ENCODE assay signal across 8 cellular contexts in genomic region chr6:108782231-108783041, GRCh38.
DNase-seq lines count a peak whose midpoint lies in the region; ATAC-seq and TF ChIP-seq lines count a peak whose summit lies in the region.

No MANE protein-coding gene starts in this region.

- intact Hi-C loops in natural killer cell (cut with micrococcal nuclease), result loop anchor here (1.0 to 5.0 kb wide), 2 partner anchors 240 to 290 kb away; no protein-coding TSS in a partner anchor

- no peaks in the 10 kb centered on the region for H3K36me3 ChIP-seq in HUES6 (ENCODE audit: control insufficient read depth, insufficient read depth, low read length)

- peaks cover 7% of the 10 kb centered on the region for H3K4me1 Mint-ChIP-seq in activated T-helper 17 cell treated with anti-CD3 and anti-CD28 coated beads, Interleukin-2, amount 50 U/mL, for 72 hours
- H3K4me1 Mint-ChIP-seq in natural killer cell, result peaks cover 12 to 17% of the 10 kb centered on the region in 2 donors
- peaks cover 33% of the 10 kb centered on the region for H3K4me1 Mint-ChIP-seq in stimulated activated memory B cell treated with anti-CD40 and anti-IgM and Interleukin-4, amounts not matched to agents 10 μg/mL and 1 μg/mL and 100 μg/mL, for 72 hours

- peak overlapping the region; percentile 13 for H3K27ac Mint-ChIP-seq in activated T-helper 17 cell treated with anti-CD3 and anti-CD28 coated beads, Interleukin-2, amount 50 U/mL, for 72 hours
- H3K27ac Mint-ChIP-seq in natural killer cell, result peak overlapping the region in 1 of 2 donors; percentile 63
- H3K27ac Mint-ChIP-seq in stimulated activated memory B cell treated with anti-CD40 and anti-IgM and Interleukin-4, amounts not matched to agents 10 μg/mL and 1 μg/mL and 100 μg/mL, for 72 hours, result peak overlapping the region; percentile 54

- TF ChIP-seq CTCF in GM12865 (IDR thresholded peaks at IDR 0.05; ENCODE audit: insufficient read depth, low read depth, low read length, missing control alignments), result peak; percentile 79
- peak; percentile 85 for TF ChIP-seq CTCF in fibroblast of pulmonary artery (IDR thresholded peaks at IDR 0.05; ENCODE audit: low read length, missing control alignments)
- TF ChIP-seq CTCF in natural killer cell (IDR thresholded peaks at IDR 0.05), result peak; percentile 77

- no peaks in the 10 kb centered on the region for H3K9me3 Mint-ChIP-seq in activated T-helper 17 cell treated with anti-CD3 and anti-CD28 coated beads, Interleukin-2, amount 50 U/mL, for 72 hours
- no peaks in the 10 kb centered on the region for H3K9me3 Mint-ChIP-seq in natural killer cell
- no peaks in the 10 kb centered on the region for H3K9me3 Mint-ChIP-seq in stimulated activated memory B cell treated with anti-CD40 and anti-IgM and Interleukin-4, amounts not matched to agents 10 μg/mL and 1 μg/mL and 100 μg/mL, for 72 hours

- H3K27me3 Mint-ChIP-seq in activated T-helper 17 cell treated with anti-CD3 and anti-CD28 coated beads, Interleukin-2, amount 50 U/mL, for 72 hours, result no peaks in the 10 kb centered on the region
- H3K27me3 Mint-ChIP-seq in natural killer cell (ENCODE audit: low read depth in 2 of 2), result peaks cover 8 to 10% of the 10 kb centered on the region in 2 donors
- peaks cover 11% of the 10 kb centered on the region for H3K27me3 Mint-ChIP-seq in stimulated activated memory B cell treated with anti-CD40 and anti-IgM and Interleukin-4, amounts not matched to agents 10 μg/mL and 1 μg/mL and 100 μg/mL, for 72 hours

- ATAC-seq in activated T-helper 17 cell treated with anti-CD3 and anti-CD28 coated beads, Interleukin-2, amount 50 U/mL, for 72 hours (replicated peaks), result peak; percentile 99
- ATAC-seq in natural killer cell, result peak; percentile 93 to 99 (median 97)
- ATAC-seq in stimulated activated memory B cell treated with anti-CD40 and anti-IgM and Interleukin-4, amounts not matched to agents 10 μg/mL and 1 μg/mL and 100 μg/mL, for 72 hours, result peak; percentile 90
- ATAC-seq in GM18505 (IDR thresholded peaks at IDR 0.05; ENCODE audit: unreplicated experiment), result no peak

- DNase-seq in GM12865 (ENCODE audit: low read depth) (peak; percentile 78), RKO (ENCODE audit: low spot score) (peak; percentile 92), fibroblast of pulmonary artery (ENCODE audit: low read depth) (peak; percentile 88), natural killer cell (peak; percentile 59)

- H3K36me3 Mint-ChIP-seq in activated T-helper 17 cell treated with anti-CD3 and anti-CD28 coated beads, Interleukin-2, amount 50 U/mL, for 72 hours (ENCODE audit: low read depth), result no peaks in the 10 kb centered on the region
- no peaks in the 10 kb centered on the region for H3K36me3 Mint-ChIP-seq in natural killer cell
- H3K36me3 Mint-ChIP-seq in stimulated activated memory B cell treated with anti-CD40 and anti-IgM and Interleukin-4, amounts not matched to agents 10 μg/mL and 1 μg/mL and 100 μg/mL, for 72 hours, result no peaks in the 10 kb centered on the region

- no peak for TF ChIP-seq POLR2A in GM18505 (IDR thresholded peaks at IDR 0.05; ENCODE audit: borderline replicate concordance, extremely low read depth, insufficient read depth, insufficient read length)

- H3K4me1 ChIP-seq in HUES6 (ENCODE audit: control insufficient read depth, insufficient read depth, low read length), result peaks cover 22% of the 10 kb centered on the region

- peak overlapping the region; percentile 67 for H3K4me3 Mint-ChIP-seq in activated T-helper 17 cell treated with anti-CD3 and anti-CD28 coated beads, Interleukin-2, amount 50 U/mL, for 72 hours
- H3K4me3 Mint-ChIP-seq in natural killer cell, result peak overlapping the region; percentile 86
- peak overlapping the region; percentile 81 for H3K4me3 Mint-ChIP-seq in stimulated activated memory B cell treated with anti-CD40 and anti-IgM and Interleukin-4, amounts not matched to agents 10 μg/mL and 1 μg/mL and 100 μg/mL, for 72 hours

- peak overlapping the region; percentile 41 for H3K9ac ChIP-seq in HUES6 (ENCODE audit: low read length)

- peaks cover 21% of the 10 kb centered on the region for H3K27me3 ChIP-seq in HUES6 (ENCODE audit: control insufficient read depth, insufficient read depth, low read length)

- H3K9me3 ChIP-seq in HUES6 (ENCODE audit: control insufficient read depth, insufficient read depth, low read depth, low read length), result no peaks in the 10 kb centered on the region

- H3K27ac ChIP-seq in HUES6 (ENCODE audit: low read depth, low read length), result no peak overlapping the region

- H3K4me3 ChIP-seq in GM12865 (ENCODE audit: low read depth, low read length), result peak overlapping the region; percentile 11; the same call in 1 of the 2 replicates
- H3K4me3 ChIP-seq in HUES6 (ENCODE audit: low read depth, low read length), result peak overlapping the region; percentile 68
- peak overlapping the region; percentile 52 for H3K4me3 ChIP-seq in fibroblast of pulmonary artery (replicated peaks; ENCODE audit: low read depth, low read length)

Comparison
In these comparisons a context has a peak if more than half of its experiments do, and no peak if none do; other contexts are left out.
1. H3K4me3 ChIP-seq: peak in every context shown above with its lines; median percentile 68 in HUES6; 52 in fibroblast of pulmonary artery; 11 in GM12865.